1 cellular context compared by ENCODE assay signal in the genomic region with DNA sequence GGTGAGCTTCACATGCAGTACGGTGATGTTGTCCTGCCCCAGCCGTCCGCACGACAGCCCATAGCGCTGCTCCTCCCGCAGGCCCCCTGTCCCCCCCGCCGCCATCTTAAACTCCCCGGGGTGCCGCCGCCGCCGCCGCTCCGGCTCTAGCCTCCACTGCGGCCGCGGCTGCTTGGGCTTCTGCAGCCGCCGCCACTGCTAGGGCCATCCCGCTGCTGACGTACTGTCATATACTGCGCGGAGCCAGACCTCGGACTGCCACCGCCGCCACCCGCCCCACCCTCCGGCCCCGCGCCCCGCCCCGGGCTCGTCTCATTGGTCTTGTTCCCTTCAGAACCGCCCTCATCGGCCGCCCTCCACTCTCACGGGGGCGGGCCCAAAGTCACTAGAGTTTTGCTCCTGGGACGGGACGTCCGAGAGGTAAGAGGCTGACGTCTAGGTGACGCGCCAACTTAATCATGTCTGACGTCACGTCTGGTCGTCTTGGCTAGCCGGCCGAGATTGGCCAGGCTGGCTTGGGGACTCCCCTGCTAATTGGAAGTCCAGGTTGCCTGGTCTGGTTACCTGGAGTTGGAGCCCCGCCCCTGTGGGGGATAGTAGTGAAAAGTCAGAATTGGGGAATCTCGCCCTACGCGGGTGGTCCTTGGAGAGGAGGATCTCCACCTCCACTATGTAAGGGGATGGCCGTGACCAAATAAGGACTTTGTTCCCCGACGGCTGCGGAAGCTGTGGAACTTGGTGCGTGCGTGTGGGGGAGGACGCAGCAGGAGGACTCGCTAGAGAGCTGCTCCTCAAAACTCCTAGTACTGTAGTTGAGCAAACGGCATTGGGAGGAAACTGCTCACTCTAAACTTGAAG.
A peak's percentile ranks its signal among the peaks of the same experiment; 100 is the strongest.
TF ChIP-seq lines count a peak whose summit lies in the region.

A gene (minus strand): TSS at position 235 of the 858 bp plus-strand sequence. CDS start 130 bp downstream, at position 105.

TF ChIP-seq in K562, 482 proteins besides CTCF, POLR2A, EP300 and RAD21 (continued from another document and continues in another):
- TF ChIP-seq, protein P1, sequence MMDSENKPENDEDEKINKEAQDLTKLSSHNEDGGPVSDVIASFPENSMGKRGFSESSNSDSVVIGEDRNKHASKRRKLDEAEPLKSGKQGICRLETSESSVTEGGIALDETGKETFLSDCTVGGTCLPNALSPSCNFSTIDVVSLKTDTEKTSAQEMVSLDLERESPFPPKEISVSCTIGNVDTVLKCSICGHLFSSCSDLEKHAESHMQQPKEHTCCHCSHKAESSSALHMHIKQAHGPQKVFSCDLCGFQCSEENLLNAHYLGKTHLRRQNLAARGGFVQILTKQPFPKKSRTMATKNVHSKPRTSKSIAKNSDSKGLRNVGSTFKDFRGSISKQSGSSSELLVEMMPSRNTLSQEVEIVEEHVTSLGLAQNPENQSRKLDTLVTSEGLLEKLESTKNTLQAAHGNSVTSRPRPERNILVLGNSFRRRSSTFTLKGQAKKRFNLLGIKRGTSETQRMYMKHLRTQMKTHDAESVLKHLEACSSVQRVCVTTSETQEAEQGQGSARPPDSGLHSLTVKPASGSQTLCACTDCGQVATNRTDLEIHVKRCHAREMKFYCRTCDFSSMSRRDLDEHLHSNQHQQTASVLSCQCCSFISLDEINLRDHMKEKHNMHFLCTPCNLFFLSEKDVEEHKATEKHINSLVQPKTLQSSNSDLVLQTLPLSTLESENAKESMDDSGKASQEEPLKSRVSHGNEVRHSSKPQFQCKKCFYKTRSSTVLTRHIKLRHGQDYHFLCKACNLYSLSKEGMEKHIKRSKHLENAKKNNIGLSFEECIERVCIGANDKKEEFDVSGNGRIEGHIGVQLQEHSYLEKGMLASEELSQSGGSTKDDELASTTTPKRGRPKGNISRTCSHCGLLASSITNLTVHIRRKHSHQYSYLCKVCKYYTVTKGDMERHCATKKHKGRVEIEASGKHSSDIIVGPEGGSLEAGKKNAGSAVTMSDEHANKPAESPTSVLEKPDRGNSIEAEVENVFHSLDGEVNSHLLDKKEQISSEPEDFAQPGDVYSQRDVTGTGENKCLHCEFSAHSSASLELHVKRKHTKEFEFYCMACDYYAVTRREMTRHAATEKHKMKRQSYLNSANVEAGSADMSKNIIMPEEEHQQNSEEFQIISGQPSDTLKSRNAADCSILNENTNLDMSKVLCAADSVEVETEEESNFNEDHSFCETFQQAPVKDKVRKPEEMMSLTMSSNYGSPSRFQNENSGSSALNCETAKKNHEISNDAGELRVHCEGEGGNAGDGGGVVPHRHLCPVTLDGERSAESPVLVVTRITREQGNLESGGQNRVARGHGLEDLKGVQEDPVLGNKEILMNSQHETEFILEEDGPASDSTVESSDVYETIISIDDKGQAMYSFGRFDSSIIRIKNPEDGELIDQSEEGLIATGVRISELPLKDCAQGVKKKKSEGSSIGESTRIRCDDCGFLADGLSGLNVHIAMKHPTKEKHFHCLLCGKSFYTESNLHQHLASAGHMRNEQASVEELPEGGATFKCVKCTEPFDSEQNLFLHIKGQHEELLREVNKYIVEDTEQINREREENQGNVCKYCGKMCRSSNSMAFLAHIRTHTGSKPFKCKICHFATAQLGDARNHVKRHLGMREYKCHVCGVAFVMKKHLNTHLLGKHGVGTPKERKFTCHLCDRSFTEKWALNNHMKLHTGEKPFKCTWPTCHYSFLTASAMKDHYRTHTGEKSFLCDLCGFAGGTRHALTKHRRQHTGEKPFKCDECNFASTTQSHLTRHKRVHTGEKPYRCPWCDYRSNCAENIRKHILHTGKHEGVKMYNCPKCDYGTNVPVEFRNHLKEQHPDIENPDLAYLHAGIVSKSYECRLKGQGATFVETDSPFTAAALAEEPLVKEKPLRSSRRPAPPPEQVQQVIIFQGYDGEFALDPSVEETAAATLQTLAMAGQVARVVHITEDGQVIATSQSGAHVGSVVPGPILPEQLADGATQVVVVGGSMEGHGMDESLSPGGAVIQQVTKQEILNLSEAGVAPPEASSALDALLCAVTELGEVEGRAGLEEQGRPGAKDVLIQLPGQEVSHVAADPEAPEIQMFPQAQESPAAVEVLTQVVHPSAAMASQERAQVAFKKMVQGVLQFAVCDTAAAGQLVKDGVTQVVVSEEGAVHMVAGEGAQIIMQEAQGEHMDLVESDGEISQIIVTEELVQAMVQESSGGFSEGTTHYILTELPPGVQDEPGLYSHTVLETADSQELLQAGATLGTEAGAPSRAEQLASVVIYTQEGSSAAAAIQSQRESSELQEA (IDR thresholded peaks at IDR 0.05; ENCODE audit: low read depth): no peak
- TF ChIP-seq PYGO2 (tag; IDR thresholded peaks at IDR 0.05) (no peak), TBL1XR1 (IDR thresholded peaks at IDR 0.05; ENCODE audit: low read length in 2 of 2) (peak in 1 of 2 experiments; percentile 96; a peak in 2 of 4 replicates), ZNF274 (IDR thresholded peaks at IDR 0.05; ENCODE audit: borderline replicate concordance, low read depth, low read length) (no peak), ZNF766 (CRISPR knock-in tag; conservative IDR thresholded peaks at IDR 0.05) (peak; percentile 81), ZNF780A (CRISPR knock-in tag; IDR thresholded peaks at IDR 0.05) (no peak), SIX5 (IDR thresholded peaks at IDR 0.05; ENCODE audit: borderline replicate concordance in 1 of 2, insufficient read depth in 1 of 2, low read depth in 1 of 2, low read length in 2 of 2) (no peak), HSF4 (CRISPR knock-in tag; IDR thresholded peaks at IDR 0.05; ENCODE audit: borderline replicate concordance) (no peak), BRCA1 (IDR thresholded peaks at IDR 0.05) (no peak), BRCA1 (CRISPR knock-in tag; IDR thresholded peaks at IDR 0.05) (no peak), ZNF165 (CRISPR knock-in tag; IDR thresholded peaks at IDR 0.05; ENCODE audit: borderline replicate concordance) (no peak), SMARCE1 (IDR thresholded peaks at IDR 0.05) (peak; percentile 52; the same call in 1 of the 2 replicates), TBP (optimal IDR thresholded peaks at IDR 0.05; ENCODE audit: low read depth, low read length) (peak; percentile 48), POLR2H (tag; IDR thresholded peaks at IDR 0.05; ENCODE audit: low read depth) (peak; percentile 67), CEBPG (CRISPR knock-in tag; IDR thresholded peaks at IDR 0.05) (no peak), CEBPG (tag; conservative IDR thresholded peaks at IDR 0.05 in 1 of 2, IDR thresholded peaks at IDR 0.05 in 1 of 2) (no peak), POLR2G (IDR thresholded peaks at IDR 0.05; ENCODE audit: low read depth, low read length) (peak; percentile 90), TARDBP (IDR thresholded peaks at IDR 0.05) (peak; percentile 99), PHB2 (IDR thresholded peaks at IDR 0.05; ENCODE audit: low read depth) (no peak), ZNF316 (IDR thresholded peaks at IDR 0.05) (no peak), ZNF695 (CRISPR knock-in tag; IDR thresholded peaks at IDR 0.05) (no peak), HMGN3 (IDR thresholded peaks at IDR 0.05; ENCODE audit: borderline replicate concordance, extremely low read depth, insufficient read length, low read depth, low read length) (no peak), SIRT6 (IDR thresholded peaks at IDR 0.05; ENCODE audit: low read depth, low read length) (no peak), E2F3 (CRISPR knock-in tag; IDR thresholded peaks at IDR 0.05) (no peak), RB1 (IDR thresholded peaks at IDR 0.05; ENCODE audit: low read depth) (peak; percentile 14; the same call in 1 of the 2 replicates)
- TF ChIP-seq, protein P2, sequence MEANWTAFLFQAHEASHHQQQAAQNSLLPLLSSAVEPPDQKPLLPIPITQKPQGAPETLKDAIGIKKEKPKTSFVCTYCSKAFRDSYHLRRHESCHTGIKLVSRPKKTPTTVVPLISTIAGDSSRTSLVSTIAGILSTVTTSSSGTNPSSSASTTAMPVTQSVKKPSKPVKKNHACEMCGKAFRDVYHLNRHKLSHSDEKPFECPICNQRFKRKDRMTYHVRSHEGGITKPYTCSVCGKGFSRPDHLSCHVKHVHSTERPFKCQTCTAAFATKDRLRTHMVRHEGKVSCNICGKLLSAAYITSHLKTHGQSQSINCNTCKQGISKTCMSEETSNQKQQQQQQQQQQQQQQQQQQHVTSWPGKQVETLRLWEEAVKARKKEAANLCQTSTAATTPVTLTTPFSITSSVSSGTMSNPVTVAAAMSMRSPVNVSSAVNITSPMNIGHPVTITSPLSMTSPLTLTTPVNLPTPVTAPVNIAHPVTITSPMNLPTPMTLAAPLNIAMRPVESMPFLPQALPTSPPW (CRISPR knock-in tag; IDR thresholded peaks at IDR 0.05): peak; percentile 80
- TF ChIP-seq, protein P3, sequence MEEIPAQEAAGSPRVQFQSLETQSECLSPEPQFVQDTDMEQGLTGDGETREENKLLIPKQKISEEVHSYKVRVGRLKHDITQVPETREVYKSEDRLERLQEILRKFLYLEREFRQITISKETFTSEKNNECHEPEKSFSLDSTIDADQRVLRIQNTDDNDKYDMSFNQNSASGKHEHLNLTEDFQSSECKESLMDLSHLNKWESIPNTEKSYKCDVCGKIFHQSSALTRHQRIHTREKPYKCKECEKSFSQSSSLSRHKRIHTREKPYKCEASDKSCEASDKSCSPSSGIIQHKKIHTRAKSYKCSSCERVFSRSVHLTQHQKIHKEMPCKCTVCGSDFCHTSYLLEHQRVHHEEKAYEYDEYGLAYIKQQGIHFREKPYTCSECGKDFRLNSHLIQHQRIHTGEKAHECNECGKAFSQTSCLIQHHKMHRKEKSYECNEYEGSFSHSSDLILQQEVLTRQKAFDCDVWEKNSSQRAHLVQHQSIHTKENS (CRISPR knock-in tag; IDR thresholded peaks at IDR 0.05): no peak
- TF ChIP-seq, protein P4, sequence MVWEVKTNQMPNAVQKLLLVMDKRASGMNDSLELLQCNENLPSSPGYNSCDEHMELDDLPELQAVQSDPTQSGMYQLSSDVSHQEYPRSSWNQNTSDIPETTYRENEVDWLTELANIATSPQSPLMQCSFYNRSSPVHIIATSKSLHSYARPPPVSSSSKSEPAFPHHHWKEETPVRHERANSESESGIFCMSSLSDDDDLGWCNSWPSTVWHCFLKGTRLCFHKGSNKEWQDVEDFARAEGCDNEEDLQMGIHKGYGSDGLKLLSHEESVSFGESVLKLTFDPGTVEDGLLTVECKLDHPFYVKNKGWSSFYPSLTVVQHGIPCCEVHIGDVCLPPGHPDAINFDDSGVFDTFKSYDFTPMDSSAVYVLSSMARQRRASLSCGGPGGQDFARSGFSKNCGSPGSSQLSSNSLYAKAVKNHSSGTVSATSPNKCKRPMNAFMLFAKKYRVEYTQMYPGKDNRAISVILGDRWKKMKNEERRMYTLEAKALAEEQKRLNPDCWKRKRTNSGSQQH (CRISPR knock-in tag; IDR thresholded peaks at IDR 0.05): no peak
- TF ChIP-seq, protein P5, sequence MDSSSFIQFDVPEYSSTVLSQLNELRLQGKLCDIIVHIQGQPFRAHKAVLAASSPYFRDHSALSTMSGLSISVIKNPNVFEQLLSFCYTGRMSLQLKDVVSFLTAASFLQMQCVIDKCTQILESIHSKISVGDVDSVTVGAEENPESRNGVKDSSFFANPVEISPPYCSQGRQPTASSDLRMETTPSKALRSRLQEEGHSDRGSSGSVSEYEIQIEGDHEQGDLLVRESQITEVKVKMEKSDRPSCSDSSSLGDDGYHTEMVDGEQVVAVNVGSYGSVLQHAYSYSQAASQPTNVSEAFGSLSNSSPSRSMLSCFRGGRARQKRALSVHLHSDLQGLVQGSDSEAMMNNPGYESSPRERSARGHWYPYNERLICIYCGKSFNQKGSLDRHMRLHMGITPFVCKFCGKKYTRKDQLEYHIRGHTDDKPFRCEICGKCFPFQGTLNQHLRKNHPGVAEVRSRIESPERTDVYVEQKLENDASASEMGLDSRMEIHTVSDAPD (CRISPR knock-in tag; IDR thresholded peaks at IDR 0.05): no peak
- TF ChIP-seq, protein P6, sequence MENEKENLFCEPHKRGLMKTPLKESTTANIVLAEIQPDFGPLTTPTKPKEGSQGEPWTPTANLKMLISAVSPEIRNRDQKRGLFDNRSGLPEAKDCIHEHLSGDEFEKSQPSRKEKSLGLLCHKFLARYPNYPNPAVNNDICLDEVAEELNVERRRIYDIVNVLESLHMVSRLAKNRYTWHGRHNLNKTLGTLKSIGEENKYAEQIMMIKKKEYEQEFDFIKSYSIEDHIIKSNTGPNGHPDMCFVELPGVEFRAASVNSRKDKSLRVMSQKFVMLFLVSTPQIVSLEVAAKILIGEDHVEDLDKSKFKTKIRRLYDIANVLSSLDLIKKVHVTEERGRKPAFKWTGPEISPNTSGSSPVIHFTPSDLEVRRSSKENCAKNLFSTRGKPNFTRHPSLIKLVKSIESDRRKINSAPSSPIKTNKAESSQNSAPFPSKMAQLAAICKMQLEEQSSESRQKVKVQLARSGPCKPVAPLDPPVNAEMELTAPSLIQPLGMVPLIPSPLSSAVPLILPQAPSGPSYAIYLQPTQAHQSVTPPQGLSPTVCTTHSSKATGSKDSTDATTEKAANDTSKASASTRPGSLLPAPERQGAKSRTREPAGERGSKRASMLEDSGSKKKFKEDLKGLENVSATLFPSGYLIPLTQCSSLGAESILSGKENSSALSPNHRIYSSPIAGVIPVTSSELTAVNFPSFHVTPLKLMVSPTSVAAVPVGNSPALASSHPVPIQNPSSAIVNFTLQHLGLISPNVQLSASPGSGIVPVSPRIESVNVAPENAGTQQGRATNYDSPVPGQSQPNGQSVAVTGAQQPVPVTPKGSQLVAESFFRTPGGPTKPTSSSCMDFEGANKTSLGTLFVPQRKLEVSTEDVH (IDR thresholded peaks at IDR 0.05; ENCODE audit: low read depth, partially characterized antibody): peak; percentile 84
- TF ChIP-seq, protein P7, sequence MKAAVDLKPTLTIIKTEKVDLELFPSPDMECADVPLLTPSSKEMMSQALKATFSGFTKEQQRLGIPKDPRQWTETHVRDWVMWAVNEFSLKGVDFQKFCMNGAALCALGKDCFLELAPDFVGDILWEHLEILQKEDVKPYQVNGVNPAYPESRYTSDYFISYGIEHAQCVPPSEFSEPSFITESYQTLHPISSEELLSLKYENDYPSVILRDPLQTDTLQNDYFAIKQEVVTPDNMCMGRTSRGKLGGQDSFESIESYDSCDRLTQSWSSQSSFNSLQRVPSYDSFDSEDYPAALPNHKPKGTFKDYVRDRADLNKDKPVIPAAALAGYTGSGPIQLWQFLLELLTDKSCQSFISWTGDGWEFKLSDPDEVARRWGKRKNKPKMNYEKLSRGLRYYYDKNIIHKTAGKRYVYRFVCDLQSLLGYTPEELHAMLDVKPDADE (conservative IDR thresholded peaks at IDR 0.05; ENCODE audit: control insufficient read depth, low read depth, low read length): no peak
- TF ChIP-seq, protein P8, sequence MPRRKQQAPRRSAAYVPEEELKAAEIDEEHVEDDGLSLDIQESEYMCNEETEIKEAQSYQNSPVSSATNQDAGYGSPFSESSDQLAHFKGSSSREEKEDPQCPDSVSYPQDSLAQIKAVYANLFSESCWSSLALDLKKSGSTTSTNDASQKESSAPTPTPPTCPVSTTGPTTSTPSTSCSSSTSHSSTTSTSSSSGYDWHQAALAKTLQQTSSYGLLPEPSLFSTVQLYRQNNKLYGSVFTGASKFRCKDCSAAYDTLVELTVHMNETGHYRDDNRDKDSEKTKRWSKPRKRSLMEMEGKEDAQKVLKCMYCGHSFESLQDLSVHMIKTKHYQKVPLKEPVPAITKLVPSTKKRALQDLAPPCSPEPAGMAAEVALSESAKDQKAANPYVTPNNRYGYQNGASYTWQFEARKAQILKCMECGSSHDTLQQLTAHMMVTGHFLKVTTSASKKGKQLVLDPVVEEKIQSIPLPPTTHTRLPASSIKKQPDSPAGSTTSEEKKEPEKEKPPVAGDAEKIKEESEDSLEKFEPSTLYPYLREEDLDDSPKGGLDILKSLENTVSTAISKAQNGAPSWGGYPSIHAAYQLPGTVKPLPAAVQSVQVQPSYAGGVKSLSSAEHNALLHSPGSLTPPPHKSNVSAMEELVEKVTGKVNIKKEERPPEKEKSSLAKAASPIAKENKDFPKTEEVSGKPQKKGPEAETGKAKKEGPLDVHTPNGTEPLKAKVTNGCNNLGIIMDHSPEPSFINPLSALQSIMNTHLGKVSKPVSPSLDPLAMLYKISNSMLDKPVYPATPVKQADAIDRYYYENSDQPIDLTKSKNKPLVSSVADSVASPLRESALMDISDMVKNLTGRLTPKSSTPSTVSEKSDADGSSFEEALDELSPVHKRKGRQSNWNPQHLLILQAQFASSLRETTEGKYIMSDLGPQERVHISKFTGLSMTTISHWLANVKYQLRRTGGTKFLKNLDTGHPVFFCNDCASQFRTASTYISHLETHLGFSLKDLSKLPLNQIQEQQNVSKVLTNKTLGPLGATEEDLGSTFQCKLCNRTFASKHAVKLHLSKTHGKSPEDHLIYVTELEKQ (CRISPR knock-in tag; IDR thresholded peaks at IDR 0.05): no peak
